18 cellular contexts compared by ENCODE assay signal in the genomic region with DNA sequence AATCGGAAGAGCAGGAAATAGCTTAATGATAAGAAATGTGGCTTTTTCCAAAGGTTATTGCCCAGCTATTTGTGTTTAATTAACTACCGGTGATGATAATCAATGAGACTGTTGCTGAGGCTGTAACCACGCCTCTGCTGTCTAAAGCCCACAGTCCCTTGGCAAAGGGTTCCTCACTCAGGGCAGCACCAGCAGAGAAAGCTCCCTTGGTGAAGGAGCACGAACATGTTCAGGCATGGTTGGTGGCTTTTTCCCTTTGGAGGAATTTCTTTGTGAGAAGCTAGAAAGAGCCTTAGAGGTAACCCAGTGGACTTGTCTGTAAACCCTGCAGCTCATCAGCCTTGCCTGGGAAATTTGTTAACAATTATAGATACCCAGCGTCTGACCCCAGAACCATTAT.
"Had no signal": no experiment of that assay in that cellular context is flagged by ENCODE, and none has a peak within 500 bp of the region (broad histone marks: within the 10 kb centered on the region; RNA-seq: fewer than 3 reads in every experiment).

No MANE protein-coding gene starts in this region.

- H3K27me3 ChIP-seq: body of pancreas, hepatocyte, left lung, stomach had no signal

- H3K9me3 Mint-ChIP-seq: activated naive CD8-positive, alpha-beta T cell treated with anti-CD3 and anti-CD28 coated beads for 36 hours; stimulated activated effector memory CD8-positive, alpha-beta T cell treated with anti-CD3 and anti-CD28 coated beads, Interleukin-12 subunit alpha, Interleukin-12 subunit beta, amount 100 ng/mL, for 72 hours; type B pancreatic cell had no signal

- FAIRE-seq: endometrium had no signal

- H3K27ac Mint-ChIP-seq: activated naive CD8-positive, alpha-beta T cell treated with anti-CD3 and anti-CD28 coated beads for 36 hours; stimulated activated effector memory CD8-positive, alpha-beta T cell treated with anti-CD3 and anti-CD28 coated beads, Interleukin-12 subunit alpha, Interleukin-12 subunit beta, amount 100 ng/mL, for 72 hours; type B pancreatic cell had no signal

- DNase-seq: activated CD4-positive, alpha-beta T cell treated with anti-CD3 and anti-CD28 coated beads, Interleukin-2, amount 50 U/mL, for 4 hours; activated naive CD8-positive, alpha-beta T cell treated with anti-CD3 and anti-CD28 coated beads for 36 hours; amniotic stem cell; body of pancreas; central memory CD4-positive, alpha-beta T cell; esophagus squamous epithelium; islet precursor cell; left lung; midbrain; psoas muscle; stimulated activated CD4-positive, alpha-beta T cell treated with anti-CD3 and anti-CD28 coated beads, Interleukin-4, amount 100 ng/mL, for 24 hours; stomach had no signal

- H3K27me3 Mint-ChIP-seq: activated naive CD8-positive, alpha-beta T cell treated with anti-CD3 and anti-CD28 coated beads for 36 hours; type B pancreatic cell had no signal

- ATAC-seq: body of pancreas; left lung; psoas muscle; sciatic nerve; stimulated activated effector memory CD8-positive, alpha-beta T cell treated with anti-CD3 and anti-CD28 coated beads, Interleukin-12 subunit alpha, Interleukin-12 subunit beta, amount 100 ng/mL, for 72 hours had no signal

- H3K9me3 ChIP-seq: body of pancreas, esophagus squamous epithelium, left lung, psoas muscle, stomach had no signal

- H3K79me2 ChIP-seq: hepatocyte had no signal

- H3K4me1 ChIP-seq: body of pancreas, left lung, psoas muscle, stomach had no signal

- H3K4me3 ChIP-seq: body of pancreas, coronary artery, esophagus squamous epithelium, hepatocyte, left lung, psoas muscle, stomach had no signal

- H3K4me2 ChIP-seq: hepatocyte had no signal

- H3K36me3 Mint-ChIP-seq: activated naive CD8-positive, alpha-beta T cell treated with anti-CD3 and anti-CD28 coated beads for 36 hours; stimulated activated effector memory CD8-positive, alpha-beta T cell treated with anti-CD3 and anti-CD28 coated beads, Interleukin-12 subunit alpha, Interleukin-12 subunit beta, amount 100 ng/mL, for 72 hours; type B pancreatic cell had no signal

- H3K36me3 ChIP-seq: esophagus squamous epithelium, left lung, stomach had no signal

- H2AFZ ChIP-seq: hepatocyte had no signal

- H3K4me3 Mint-ChIP-seq: activated naive CD8-positive, alpha-beta T cell treated with anti-CD3 and anti-CD28 coated beads for 36 hours; stimulated activated effector memory CD8-positive, alpha-beta T cell treated with anti-CD3 and anti-CD28 coated beads, Interleukin-12 subunit alpha, Interleukin-12 subunit beta, amount 100 ng/mL, for 72 hours; type B pancreatic cell had no signal

- H3K27ac ChIP-seq: body of pancreas, coronary artery, hepatocyte, left lung, psoas muscle, stomach had no signal
